In genomic region chr17:31389673-31390381, GRCh38 we compare ENCODE assay signal across 13 cellular contexts. TPM values are rescaled to one million over a fixed set of nuclear protein-coding genes. Genes with fewer than 3 reads are reported as not detected.
A peak's percentile ranks its signal among the peaks of the same experiment; 100 is the strongest.
DNase-seq lines count a peak whose midpoint lies in the region; ATAC-seq and TF ChIP-seq lines count a peak whose summit lies in the region.
"Had no signal": no experiment of that assay in that cellular context is flagged by ENCODE, and none has a peak within 500 bp of the region (broad histone marks: within the 10 kb centered on the region; RNA-seq: fewer than 3 reads in every experiment).

No MANE protein-coding gene starts in this region.

- peaks cover 4% of the 10 kb centered on the region; the same call in 1 of the 2 replicates for H3F3A ChIP-seq in DOHH2 (ENCODE audit: control insufficient read depth, insufficient read depth)

- no peak for ATAC-seq in activated T-helper 17 cell treated with anti-CD3 and anti-CD28 coated beads, Interleukin-2, amount 50 U/mL, for 72 hours (replicated peaks)
- no peak for ATAC-seq in natural killer cell

- H3K4me1 ChIP-seq in DOHH2 (ENCODE audit: control insufficient read depth, low read length) (no peaks in the 10 kb centered on the region), Peyer's patch (peaks cover 0 to 15% (median 6%) of the 10 kb centered on the region in 4 donors)

- peak overlapping the region; percentile 32 for H3K4me2 ChIP-seq in DOHH2 (ENCODE audit: low read length)

- H3K9me3 Mint-ChIP-seq in activated T-helper 17 cell treated with anti-CD3 and anti-CD28 coated beads, Interleukin-2, amount 50 U/mL, for 72 hours, result no peaks in the 10 kb centered on the region
- no peaks in the 10 kb centered on the region for H3K9me3 Mint-ChIP-seq in natural killer cell

- no peaks in the 10 kb centered on the region for H3K9me3 ChIP-seq in DOHH2 (ENCODE audit: control insufficient read depth, insufficient read depth, low read length)
- no peaks in the 10 kb centered on the region for H3K9me3 ChIP-seq in Peyer's patch

- peak overlapping the region; percentile 66 for H3K4me3 Mint-ChIP-seq in activated T-helper 17 cell treated with anti-CD3 and anti-CD28 coated beads, Interleukin-2, amount 50 U/mL, for 72 hours
- peak overlapping the region; percentile 88 for H3K4me3 Mint-ChIP-seq in natural killer cell

- H3K36me3 ChIP-seq in DOHH2 (ENCODE audit: control insufficient read depth, low read length) (no peaks in the 10 kb centered on the region), Peyer's patch (no peaks in the 10 kb centered on the region)

- H3K36me3 Mint-ChIP-seq in activated T-helper 17 cell treated with anti-CD3 and anti-CD28 coated beads, Interleukin-2, amount 50 U/mL, for 72 hours (ENCODE audit: low read depth), result no peaks in the 10 kb centered on the region
- peaks cover 6% of the 10 kb centered on the region for H3K36me3 Mint-ChIP-seq in natural killer cell

- TF ChIP-seq CTCF in DOHH2 (IDR thresholded peaks at IDR 0.05; ENCODE audit: low read depth, low read length, poor library complexity, severe bottlenecking) (peak; percentile 1), natural killer cell (IDR thresholded peaks at IDR 0.05) (peak; percentile 10), Peyer's patch (IDR thresholded peaks at IDR 0.05) (peak in 1 of 6 experiments; percentile 1)

- no peaks in the 10 kb centered on the region for H3K79me2 ChIP-seq in DOHH2 (ENCODE audit: control insufficient read depth, low read length)

- no peak for TF ChIP-seq POLR2A in Peyer's patch (IDR thresholded peaks at IDR 0.05)

- H4K20me1 ChIP-seq in DOHH2 (ENCODE audit: control insufficient read depth, insufficient read depth, low read depth, low read length), result no peaks in the 10 kb centered on the region

- H3K27me3 Mint-ChIP-seq in activated T-helper 17 cell treated with anti-CD3 and anti-CD28 coated beads, Interleukin-2, amount 50 U/mL, for 72 hours, result peaks cover 26% of the 10 kb centered on the region
- H3K27me3 Mint-ChIP-seq in natural killer cell (ENCODE audit: low read depth in 2 of 2), result peaks cover 38 to 42% of the 10 kb centered on the region in 2 donors

- H3K27me3 ChIP-seq in DOHH2 (ENCODE audit: control insufficient read depth, low read length), result peaks cover 47% of the 10 kb centered on the region
- H3K27me3 ChIP-seq in Peyer's patch, result peaks cover 0 to 15% of the 10 kb centered on the region in 2 donors

- no peak overlapping the region for H3K4me3 ChIP-seq in DOHH2 (ENCODE audit: low read length)
- H3K4me3 ChIP-seq in Peyer's patch, result no peak overlapping the region
- H3K4me3 ChIP-seq: skin epidermis had no signal

- H3K27ac ChIP-seq in DOHH2 (ENCODE audit: low read depth, low read length) (no peak overlapping the region), Peyer's patch (no peak overlapping the region)
- H3K27ac ChIP-seq: skin epidermis had no signal

- H3K4me1 Mint-ChIP-seq in activated T-helper 17 cell treated with anti-CD3 and anti-CD28 coated beads, Interleukin-2, amount 50 U/mL, for 72 hours, result peaks cover 5% of the 10 kb centered on the region
- peaks cover 10 to 24% of the 10 kb centered on the region in 2 donors for H3K4me1 Mint-ChIP-seq in natural killer cell

- DNase-seq in AG20443 (ENCODE audit: low spot score) (peak; percentile 10), natural killer cell (no peak), GDM1 (lab: John Stamatoyannopoulos, UW) (no peak), Peyer's patch (no peak), HK-2 (ENCODE audit: unreplicated experiment) (no peak), LoVo (ENCODE audit: low spot score) (no peak)
- DNase-seq: activated CD4-positive, alpha-beta T cell treated with anti-CD3 and anti-CD28 coated beads for 1 hour; aorta; NCI-H446 treated with DMSO at 0.1 percent for 48 hours; SIG-M5 had no signal

- H3K27ac Mint-ChIP-seq in activated T-helper 17 cell treated with anti-CD3 and anti-CD28 coated beads, Interleukin-2, amount 50 U/mL, for 72 hours, result no peak overlapping the region
- no peak overlapping the region for H3K27ac Mint-ChIP-seq in natural killer cell

- no peaks in the 10 kb centered on the region for H3K9me2 ChIP-seq in DOHH2 (replicated peaks; ENCODE audit: control insufficient read depth, low read length)

- intact Hi-C loops in natural killer cell (cut with micrococcal nuclease), result loop anchor here (1.0 to 2.0 kb wide), 2 partner anchors 135 to 453 kb away; no protein-coding TSS in a partner anchor

RNA-seq across cellular contexts. Expression of gene RAB11FIP4, which starts 1.6 kb away (rescaled TPM):
- 10 to 100 TPM; 19.7 to 21.7 TPM for total RNA-seq in activated T-helper 17 cell treated with anti-CD3 and anti-CD28 coated beads, Interleukin-2, amount 50 U/mL, for 72 hours
- total RNA-seq in natural killer cell (100 to 1,000 TPM in 2 of 3 donors, 10 to 100 TPM in 1; 81.4 to 121 (median 102) TPM), Peyer's patch (10 to 100 TPM; 52.8 to 69.3 (median 64.9) TPM)
